ENCODE assay signal across 1 cellular context in genomic region chr1:16612332-16613172, GRCh38.
TF ChIP-seq lines count a peak whose summit lies in the region.

No MANE protein-coding gene starts in this region.

TF ChIP-seq in K562, 482 proteins besides CTCF, POLR2A, EP300 and RAD21 (continued from another document and continues in another):
- 0 out of 2 replicates have a peak, but pooled peaks have one; percentile 20 for TF ChIP-seq FOXO4 (CRISPR knock-in tag; IDR thresholded peaks at IDR 0.05)
- no peak for TF ChIP-seq SMC3 (conservative IDR thresholded peaks at IDR 0.05; ENCODE audit: insufficient read depth, low read depth, low read length)
- no peak for TF ChIP-seq ZNF644 (tag; IDR thresholded peaks at IDR 0.05; ENCODE audit: low read depth)
- TF ChIP-seq CTCFL (IDR thresholded peaks at IDR 0.05; ENCODE audit: borderline replicate concordance, insufficient read depth, low read depth, low read length, poor library complexity, severe bottlenecking) = no peak
- no peak for TF ChIP-seq ZFP30 (CRISPR knock-in tag; IDR thresholded peaks at IDR 0.05; ENCODE audit: borderline replicate concordance)
- no peak for TF ChIP-seq NKRF (IDR thresholded peaks at IDR 0.05; ENCODE audit: borderline replicate concordance)
- TF ChIP-seq SRSF9 (IDR thresholded peaks at IDR 0.05; ENCODE audit: borderline replicate concordance, low read depth, low read length) = no peak
- no peak for TF ChIP-seq HNRNPH1 (optimal IDR thresholded peaks at IDR 0.05; ENCODE audit: low read depth, low read length)
- TF ChIP-seq MYNN (IDR thresholded peaks at IDR 0.05) = no peak
- no peak for TF ChIP-seq MYNN (CRISPR knock-in tag; IDR thresholded peaks at IDR 0.05)
- no peak for TF ChIP-seq ZBTB5 (IDR thresholded peaks at IDR 0.05)
- peak; percentile 83; the same call in 1 of the 2 replicates for TF ChIP-seq OTX1 (CRISPR knock-in tag; IDR thresholded peaks at IDR 0.05)
- no peak for TF ChIP-seq TOE1 (IDR thresholded peaks at IDR 0.05; ENCODE audit: borderline replicate concordance)
- no peak; the same call in 1 of the 2 replicates for TF ChIP-seq TOE1 (CRISPR knock-in tag; IDR thresholded peaks at IDR 0.05; ENCODE audit: borderline replicate concordance, low read depth)
- TF ChIP-seq NFYB (IDR thresholded peaks at IDR 0.05; ENCODE audit: extremely low read depth, insufficient read length) = no peak
- TF ChIP-seq, protein P1, sequence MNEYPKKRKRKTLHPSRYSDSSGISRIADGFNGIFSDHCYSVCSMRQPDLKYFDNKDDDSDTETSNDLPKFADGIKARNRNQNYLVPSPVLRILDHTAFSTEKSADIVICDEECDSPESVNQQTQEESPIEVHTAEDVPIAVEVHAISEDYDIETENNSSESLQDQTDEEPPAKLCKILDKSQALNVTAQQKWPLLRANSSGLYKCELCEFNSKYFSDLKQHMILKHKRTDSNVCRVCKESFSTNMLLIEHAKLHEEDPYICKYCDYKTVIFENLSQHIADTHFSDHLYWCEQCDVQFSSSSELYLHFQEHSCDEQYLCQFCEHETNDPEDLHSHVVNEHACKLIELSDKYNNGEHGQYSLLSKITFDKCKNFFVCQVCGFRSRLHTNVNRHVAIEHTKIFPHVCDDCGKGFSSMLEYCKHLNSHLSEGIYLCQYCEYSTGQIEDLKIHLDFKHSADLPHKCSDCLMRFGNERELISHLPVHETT (CRISPR knock-in tag; conservative IDR thresholded peaks at IDR 0.05 in 1 of 2, IDR thresholded peaks at IDR 0.05 in 1 of 2) = no peak
- TF ChIP-seq, protein P2, sequence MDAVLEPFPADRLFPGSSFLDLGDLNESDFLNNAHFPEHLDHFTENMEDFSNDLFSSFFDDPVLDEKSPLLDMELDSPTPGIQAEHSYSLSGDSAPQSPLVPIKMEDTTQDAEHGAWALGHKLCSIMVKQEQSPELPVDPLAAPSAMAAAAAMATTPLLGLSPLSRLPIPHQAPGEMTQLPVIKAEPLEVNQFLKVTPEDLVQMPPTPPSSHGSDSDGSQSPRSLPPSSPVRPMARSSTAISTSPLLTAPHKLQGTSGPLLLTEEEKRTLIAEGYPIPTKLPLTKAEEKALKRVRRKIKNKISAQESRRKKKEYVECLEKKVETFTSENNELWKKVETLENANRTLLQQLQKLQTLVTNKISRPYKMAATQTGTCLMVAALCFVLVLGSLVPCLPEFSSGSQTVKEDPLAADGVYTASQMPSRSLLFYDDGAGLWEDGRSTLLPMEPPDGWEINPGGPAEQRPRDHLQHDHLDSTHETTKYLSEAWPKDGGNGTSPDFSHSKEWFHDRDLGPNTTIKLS (IDR thresholded peaks at IDR 0.05; ENCODE audit: borderline replicate concordance, low read depth) = no peak
- no peak for TF ChIP-seq PML (IDR thresholded peaks at IDR 0.05; ENCODE audit: low read length)
- no peak for TF ChIP-seq MTA2 (IDR thresholded peaks at IDR 0.05; ENCODE audit: low read depth)
- no peak for TF ChIP-seq KAT2B (IDR thresholded peaks at IDR 0.05; ENCODE audit: low read depth, low read length)
- TF ChIP-seq, protein P3, sequence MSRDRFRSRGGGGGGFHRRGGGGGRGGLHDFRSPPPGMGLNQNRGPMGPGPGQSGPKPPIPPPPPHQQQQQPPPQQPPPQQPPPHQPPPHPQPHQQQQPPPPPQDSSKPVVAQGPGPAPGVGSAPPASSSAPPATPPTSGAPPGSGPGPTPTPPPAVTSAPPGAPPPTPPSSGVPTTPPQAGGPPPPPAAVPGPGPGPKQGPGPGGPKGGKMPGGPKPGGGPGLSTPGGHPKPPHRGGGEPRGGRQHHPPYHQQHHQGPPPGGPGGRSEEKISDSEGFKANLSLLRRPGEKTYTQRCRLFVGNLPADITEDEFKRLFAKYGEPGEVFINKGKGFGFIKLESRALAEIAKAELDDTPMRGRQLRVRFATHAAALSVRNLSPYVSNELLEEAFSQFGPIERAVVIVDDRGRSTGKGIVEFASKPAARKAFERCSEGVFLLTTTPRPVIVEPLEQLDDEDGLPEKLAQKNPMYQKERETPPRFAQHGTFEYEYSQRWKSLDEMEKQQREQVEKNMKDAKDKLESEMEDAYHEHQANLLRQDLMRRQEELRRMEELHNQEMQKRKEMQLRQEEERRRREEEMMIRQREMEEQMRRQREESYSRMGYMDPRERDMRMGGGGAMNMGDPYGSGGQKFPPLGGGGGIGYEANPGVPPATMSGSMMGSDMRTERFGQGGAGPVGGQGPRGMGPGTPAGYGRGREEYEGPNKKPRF (IDR thresholded peaks at IDR 0.05; ENCODE audit: low read depth, low read length) = no peak
- no peak for TF ChIP-seq ZNF778 (CRISPR knock-in tag; IDR thresholded peaks at IDR 0.05)
- no peak for TF ChIP-seq POLR2AphosphoS5 (IDR thresholded peaks at IDR 0.05; ENCODE audit: control insufficient read depth, insufficient read depth, low read depth, low read length)
- TF ChIP-seq ZBTB49 (CRISPR knock-in tag; IDR thresholded peaks at IDR 0.05; ENCODE audit: borderline replicate concordance) = no peak
- no peak for TF ChIP-seq ELK3 (CRISPR knock-in tag; IDR thresholded peaks at IDR 0.05)
- no peak for TF ChIP-seq HNRNPL (IDR thresholded peaks at IDR 0.05; ENCODE audit: low read depth, low read length)
- TF ChIP-seq MTA3 (IDR thresholded peaks at IDR 0.05; ENCODE audit: borderline replicate concordance) = no peak
- no peak for TF ChIP-seq FOXK1 (CRISPR knock-in tag; IDR thresholded peaks at IDR 0.05; ENCODE audit: borderline replicate concordance)
- no peak for TF ChIP-seq POLR2H (tag; IDR thresholded peaks at IDR 0.05; ENCODE audit: low read depth)
- TF ChIP-seq ZNF444 (CRISPR knock-in tag; IDR thresholded peaks at IDR 0.05) = no peak
- TF ChIP-seq SRSF3 (IDR thresholded peaks at IDR 0.05; ENCODE audit: insufficient read depth, low read length) = no peak
- 0 out of 2 replicates have a peak, but pooled peaks have one; percentile 68 for TF ChIP-seq ERF (CRISPR knock-in tag; IDR thresholded peaks at IDR 0.05)
- TF ChIP-seq ZNF124 (CRISPR knock-in tag; IDR thresholded peaks at IDR 0.05) = no peak
- no peak for TF ChIP-seq ZZZ3 (IDR thresholded peaks at IDR 0.05)
- 0 out of 2 replicates have a peak, but pooled peaks have one; percentile 49 for TF ChIP-seq MXI1 (IDR thresholded peaks at IDR 0.05; ENCODE audit: low read depth, low read length)
- peak; percentile 67; the same call in 1 of the 2 replicates for TF ChIP-seq STAT5B (CRISPR knock-in tag; IDR thresholded peaks at IDR 0.05)
- peak; percentile 82 to 86 for TF ChIP-seq TEAD1 (CRISPR knock-in tag; IDR thresholded peaks at IDR 0.05)
- no peak for TF ChIP-seq LEF1 (IDR thresholded peaks at IDR 0.05)
- peak; percentile 42; the same call in 1 of the 2 replicates for TF ChIP-seq KLF1 (tag; IDR thresholded peaks at IDR 0.05)
- no peak for TF ChIP-seq RFX5 (IDR thresholded peaks at IDR 0.05; ENCODE audit: low read depth, low read length)
- no peak for TF ChIP-seq NFRKB (IDR thresholded peaks at IDR 0.05; ENCODE audit: low read depth)
- TF ChIP-seq HDAC3 (IDR thresholded peaks at IDR 0.05; ENCODE audit: borderline replicate concordance, partially characterized antibody) = no peak
- no peak for TF ChIP-seq RBM25 (IDR thresholded peaks at IDR 0.05; ENCODE audit: low read depth, low read length, severe bottlenecking)
- TF ChIP-seq, protein P4, sequence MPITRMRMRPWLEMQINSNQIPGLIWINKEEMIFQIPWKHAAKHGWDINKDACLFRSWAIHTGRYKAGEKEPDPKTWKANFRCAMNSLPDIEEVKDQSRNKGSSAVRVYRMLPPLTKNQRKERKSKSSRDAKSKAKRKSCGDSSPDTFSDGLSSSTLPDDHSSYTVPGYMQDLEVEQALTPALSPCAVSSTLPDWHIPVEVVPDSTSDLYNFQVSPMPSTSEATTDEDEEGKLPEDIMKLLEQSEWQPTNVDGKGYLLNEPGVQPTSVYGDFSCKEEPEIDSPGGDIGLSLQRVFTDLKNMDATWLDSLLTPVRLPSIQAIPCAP (CRISPR knock-in tag; IDR thresholded peaks at IDR 0.05; ENCODE audit: borderline replicate concordance) = no peak
- TF ChIP-seq ZNF695 (CRISPR knock-in tag; IDR thresholded peaks at IDR 0.05) = no peak
- TF ChIP-seq NRF1 (conservative IDR thresholded peaks at IDR 0.05 in 1 of 2, IDR thresholded peaks at IDR 0.05 in 1 of 2) = no peak
- no peak for TF ChIP-seq RBFOX2 (IDR thresholded peaks at IDR 0.05; ENCODE audit: low read depth, low read length)
- TF ChIP-seq, protein P5, sequence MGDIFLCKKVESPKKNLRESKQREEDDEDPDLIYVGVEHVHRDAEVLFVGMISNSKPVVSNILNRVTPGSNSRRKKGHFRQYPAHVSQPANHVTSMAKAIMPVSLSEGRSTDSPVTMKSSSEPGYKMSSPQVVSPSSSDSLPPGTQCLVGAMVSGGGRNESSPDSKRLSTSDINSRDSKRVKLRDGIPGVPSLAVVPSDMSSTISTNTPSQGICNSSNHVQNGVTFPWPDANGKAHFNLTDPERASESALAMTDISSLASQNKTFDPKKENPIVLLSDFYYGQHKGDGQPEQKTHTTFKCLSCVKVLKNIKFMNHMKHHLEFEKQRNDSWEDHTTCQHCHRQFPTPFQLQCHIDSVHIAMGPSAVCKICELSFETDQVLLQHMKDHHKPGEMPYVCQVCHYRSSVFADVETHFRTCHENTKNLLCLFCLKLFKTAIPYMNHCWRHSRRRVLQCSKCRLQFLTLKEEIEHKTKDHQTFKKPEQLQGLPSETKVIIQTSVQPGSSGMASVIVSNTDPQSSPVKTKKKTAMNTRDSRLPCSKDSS (IDR thresholded peaks at IDR 0.05; ENCODE audit: low read depth, partially characterized antibody) = no peak
